ENCODE assay signal across 8 cellular contexts in genomic region chr9:104927216-104927911, GRCh38.
A peak's percentile ranks its signal among the peaks of the same experiment; 100 is the strongest.
DNase-seq lines count a peak whose midpoint lies in the region; ATAC-seq and TF ChIP-seq lines count a peak whose summit lies in the region.

No MANE protein-coding gene starts in this region.

- peaks cover 20% of the 10 kb centered on the region for H3F3A ChIP-seq in SU-DHL-6 (ENCODE audit: insufficient read depth)

- H4K20me1 ChIP-seq in BLaER1 = peaks cover 30% of the 10 kb centered on the region
- no peaks in the 10 kb centered on the region for H4K20me1 ChIP-seq in SU-DHL-6 (ENCODE audit: low read depth, low read length)

- no peaks in the 10 kb centered on the region for H3K36me3 ChIP-seq in BLaER1
- H3K36me3 ChIP-seq in SU-DHL-6 (ENCODE audit: low read length) = no peaks in the 10 kb centered on the region

- TF ChIP-seq CTCF in SU-DHL-6 (IDR thresholded peaks at IDR 0.05; ENCODE audit: insufficient read depth, low read length, poor library complexity, severe bottlenecking) (no peak), cardiac fibroblast (IDR thresholded peaks at IDR 0.05; ENCODE audit: low read depth, low read length) (no peak)

- H3K27ac ChIP-seq in BLaER1 (peak overlapping the region; percentile 98), SU-DHL-6 (ENCODE audit: low read depth, low read length) (no peak overlapping the region; the same call in 1 of the 2 replicates)

- no peaks in the 10 kb centered on the region for H3K9me3 ChIP-seq in BLaER1
- H3K9me3 ChIP-seq in SU-DHL-6 (ENCODE audit: insufficient read depth, low read length) = no peaks in the 10 kb centered on the region

- H3K4me2 ChIP-seq in BLaER1 = peak overlapping the region; percentile 81
- H3K4me2 ChIP-seq in SU-DHL-6 (ENCODE audit: low read depth, low read length, poor library complexity, severe bottlenecking) = peak overlapping the region; percentile 56

- peaks cover 53% of the 10 kb centered on the region for H3K4me1 ChIP-seq in BLaER1

- no peaks in the 10 kb centered on the region for H3K9me2 ChIP-seq in SU-DHL-6 (replicated peaks; ENCODE audit: insufficient read depth, low read length)

- H3K27me3 ChIP-seq in BLaER1 (no peaks in the 10 kb centered on the region), SU-DHL-6 (ENCODE audit: low read length) (no peaks in the 10 kb centered on the region)

- H2AFZ ChIP-seq in SU-DHL-6 (ENCODE audit: low read depth, low read length, severe bottlenecking) = no peak overlapping the region

- no peaks in the 10 kb centered on the region for H3K79me2 ChIP-seq in SU-DHL-6 (ENCODE audit: insufficient read depth, low read length)

- ATAC-seq in GM19023 (IDR thresholded peaks at IDR 0.05; ENCODE audit: unreplicated experiment) = no peak
- no peak for ATAC-seq in HG03521 (IDR thresholded peaks at IDR 0.05; ENCODE audit: unreplicated experiment)

- DNase-seq in HCEC 1CT (peak; percentile 43), cardiac fibroblast (ENCODE audit: low read depth in 2 of 2) (peak; percentile 51 to 64), iPS-NIHi7 (ENCODE audit: extremely low spot score) (peak; percentile 37), skeletal muscle cell (ENCODE audit: low read depth) (no peak)

- H3K4me3 ChIP-seq in BLaER1 (peak overlapping the region; percentile 95), SU-DHL-6 (ENCODE audit: insufficient read depth, low read length, poor library complexity, severe bottlenecking) (peak overlapping the region; percentile 48), cardiac fibroblast (replicated peaks in 1 of 2; ENCODE audit: low read depth in 2 of 2, low read length in 2 of 2) (peak overlapping the region; percentile 76 to 84), skeletal muscle cell (ENCODE audit: low read depth, low read length) (peak overlapping the region; percentile 89)

- peak overlapping the region; percentile 99 for H3K9ac ChIP-seq in BLaER1
- peak overlapping the region; percentile 40 for H3K9ac ChIP-seq in SU-DHL-6 (ENCODE audit: low read length)
